12 cellular contexts compared by ENCODE assay signal in genomic region chr18:56298935-56299334, GRCh38.
DNase-seq lines count a peak whose midpoint lies in the region; ATAC-seq and TF ChIP-seq lines count a peak whose summit lies in the region.
"Had no signal": no experiment of that assay in that cellular context is flagged by ENCODE, and none has a peak within 500 bp of the region (broad histone marks: within the 10 kb centered on the region; RNA-seq: fewer than 3 reads in every experiment).

No MANE protein-coding gene starts in this region.

- no peaks in the 10 kb centered on the region for H3K27me3 ChIP-seq in BJ (ENCODE audit: control insufficient read depth, insufficient read depth, low read length)
- no peaks in the 10 kb centered on the region for H3K27me3 ChIP-seq in KMS-11 (ENCODE audit: insufficient read depth, low read depth)

- peaks cover 35% of the 10 kb centered on the region for H3K4me1 ChIP-seq in KMS-11 (ENCODE audit: low read depth, poor library complexity, severe bottlenecking)

- CTCF ChIA-PET in BJ (lab: Yijun Ruan, JAX): no interaction called here
- CTCF ChIA-PET in activated naive CD4-positive, alpha-beta T cell treated with anti-CD3 and anti-CD28 coated beads for 36 hours (lab: Charles Lee): no interaction called here

- intact Hi-C loops in activated naive CD4-positive, alpha-beta T cell treated with anti-CD3 and anti-CD28 coated beads for 36 hours (cut with micrococcal nuclease): no loop called here
- intact Hi-C loops in posterior vena cava (cut with DNase I): no loop called here

- DNase-seq in BJ (ENCODE audit: low read depth) (no peak), astrocyte of the hippocampus (ENCODE audit: low read depth, low spot score) (peak; percentile 35), iris pigment epithelial cell (ENCODE audit: low read depth) (peak; percentile 39), NCI-H1417 (lab: John Stamatoyannopoulos, UW) (no peak), posterior vena cava (ENCODE audit: low spot score) (no peak)
- DNase-seq in activated naive CD4-positive, alpha-beta T cell treated with anti-CD3 and anti-CD28 coated beads for 36 hours: no peak
- DNase-seq: activated CD4-positive, alpha-beta T cell treated with anti-CD3 and anti-CD28 coated beads for 48 hours; retina had no signal

- TF ChIP-seq CTCF in BJ (IDR thresholded peaks at IDR 0.05; ENCODE audit: insufficient read depth, low read depth, low read length) (peak; percentile 29; the same call in 1 of the 2 replicates), KMS-11 (conservative IDR thresholded peaks at IDR 0.05; ENCODE audit: low read depth, low read length) (0 out of 2 replicates have a peak, but pooled peaks have one; percentile 22)

- H3K9ac ChIP-seq in KMS-11: no peak overlapping the region

- no peak overlapping the region for H2AFZ ChIP-seq in KMS-11 (ENCODE audit: low read depth)

- peak overlapping the region; percentile 33 for H3K4me2 ChIP-seq in KMS-11

- POLR2A ChIA-PET in BJ (lab: Charles Lee): no interaction called here

- H3K4me3 ChIP-seq in BJ (ENCODE audit: low read depth, low read length) (no peak overlapping the region), KMS-11 (IDR thresholded peaks at IDR 0.05; ENCODE audit: insufficient read depth, low read depth, low read length) (no peak overlapping the region)

- no peaks in the 10 kb centered on the region for H4K20me1 ChIP-seq in KMS-11 (ENCODE audit: insufficient read depth)

- H3K27me3 Mint-ChIP-seq in activated naive CD4-positive, alpha-beta T cell treated with anti-CD3 and anti-CD28 coated beads for 36 hours (ENCODE audit: low read depth): no peaks in the 10 kb centered on the region
- H3K27me3 Mint-ChIP-seq: activated naive CD8-positive, alpha-beta T cell had no signal

- no peaks in the 10 kb centered on the region for H3K9me3 Mint-ChIP-seq in activated naive CD4-positive, alpha-beta T cell treated with anti-CD3 and anti-CD28 coated beads for 36 hours

- H3K27ac Mint-ChIP-seq in activated naive CD4-positive, alpha-beta T cell treated with anti-CD3 and anti-CD28 coated beads for 36 hours: no peak overlapping the region
- H3K27ac Mint-ChIP-seq: activated naive CD8-positive, alpha-beta T cell had no signal

- no peak overlapping the region for H3K4me3 Mint-ChIP-seq in activated naive CD4-positive, alpha-beta T cell treated with anti-CD3 and anti-CD28 coated beads for 36 hours
- H3K4me3 Mint-ChIP-seq: activated naive CD8-positive, alpha-beta T cell had no signal

- H3K36me3 ChIP-seq in BJ (ENCODE audit: control insufficient read depth, insufficient read depth, low read length): no peaks in the 10 kb centered on the region
- no peaks in the 10 kb centered on the region for H3K36me3 ChIP-seq in KMS-11 (ENCODE audit: insufficient read depth)

- no peak for ATAC-seq in GM21360 (IDR thresholded peaks at IDR 0.05; ENCODE audit: unreplicated experiment)
- ATAC-seq: left lobe of liver had no signal

- H3K27ac ChIP-seq in KMS-11: no peak overlapping the region

- H3K4me1 Mint-ChIP-seq in activated naive CD4-positive, alpha-beta T cell treated with anti-CD3 and anti-CD28 coated beads for 36 hours (ENCODE audit: low read depth): peaks cover 2% of the 10 kb centered on the region

- no peaks in the 10 kb centered on the region for H3K79me2 ChIP-seq in KMS-11 (ENCODE audit: insufficient read depth, low read depth)

- H3K36me3 Mint-ChIP-seq in activated naive CD4-positive, alpha-beta T cell treated with anti-CD3 and anti-CD28 coated beads for 36 hours (ENCODE audit: low read depth): no peaks in the 10 kb centered on the region
- H3K36me3 Mint-ChIP-seq: activated naive CD8-positive, alpha-beta T cell had no signal

Comparison
In these comparisons a context has a peak if more than half of its experiments do, and no peak if none do; other contexts are left out.
1. DNase-seq: peak in astrocyte of the hippocampus (single experiment) and iris pigment epithelial cell (single experiment); none in BJ (single experiment), NCI-H1417 (0 of 3), activated naive CD4-positive, alpha-beta T cell treated with anti-CD3 and anti-CD28 coated beads for 36 hours (single experiment) and posterior vena cava (single experiment).